ENCODE assay signal across 9 cellular contexts in the genomic region with DNA sequence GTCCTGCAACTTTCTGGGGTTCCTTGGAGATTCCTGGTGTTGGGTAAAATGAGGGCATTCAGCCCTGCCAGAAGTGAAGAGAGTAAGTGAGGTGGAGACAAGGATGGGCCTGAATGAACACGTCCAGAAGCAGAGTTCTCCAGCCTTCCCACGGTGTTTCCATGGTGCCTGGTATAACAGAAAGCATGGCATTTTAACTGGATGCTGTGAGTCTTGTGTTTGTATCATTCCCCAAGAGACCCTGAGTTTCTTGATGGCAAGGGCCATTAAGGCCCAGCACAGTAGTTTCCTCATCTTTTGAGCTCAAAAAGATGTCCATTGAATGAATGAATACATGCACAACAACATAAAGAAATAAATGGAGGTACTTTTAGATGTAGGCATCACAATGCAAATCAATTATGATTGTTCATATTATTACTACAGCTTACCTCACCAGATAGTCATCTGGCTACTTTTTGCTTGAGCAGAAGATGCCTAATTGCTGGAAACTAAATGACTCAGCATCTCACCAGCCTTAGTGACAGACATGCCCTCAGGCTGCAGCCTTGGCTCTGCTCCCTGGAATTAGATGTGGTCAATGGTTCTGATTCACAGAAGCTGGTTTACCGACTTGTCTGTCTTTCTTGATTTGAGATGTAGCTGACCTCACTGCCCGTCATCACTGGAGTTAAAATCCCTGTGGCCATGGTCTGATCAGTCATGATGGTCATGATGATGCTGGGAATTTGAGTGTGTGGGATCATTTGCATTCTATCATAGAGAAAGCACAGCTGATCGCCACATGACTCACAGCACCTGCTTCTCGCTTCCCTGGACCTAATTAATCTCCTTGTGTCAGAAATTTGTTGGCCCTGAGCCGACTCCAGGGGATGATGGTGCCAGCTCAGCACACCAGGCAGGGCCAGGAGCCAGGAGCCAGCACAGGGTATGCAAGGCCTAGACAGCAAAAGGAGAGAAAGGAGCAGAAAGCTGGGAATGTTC.
DNase-seq lines count a peak whose midpoint lies in the region; ATAC-seq and TF ChIP-seq lines count a peak whose summit lies in the region.
"Had no signal": no experiment of that assay in that cellular context is flagged by ENCODE, and none has a peak within 500 bp of the region (broad histone marks: within the 10 kb centered on the region; RNA-seq: fewer than 3 reads in every experiment).

No MANE protein-coding gene starts in this region.

- no TSS peak for BruUV-seq in A673 (replicated peaks; lab: Mats Ljungman, UMichigan)

- ATAC-seq in GM19351 (IDR thresholded peaks at IDR 0.05; ENCODE audit: unreplicated experiment) = peak; percentile 94
- peak; percentile 88 for ATAC-seq in HG03439 (IDR thresholded peaks at IDR 0.05; ENCODE audit: unreplicated experiment)

- CTCF ChIA-PET in A673 (lab: Charles Lee) = no interaction called here

- POLR2A ChIA-PET in A673 (lab: Charles Lee; ENCODE audit: low non-redundant PET) = no interaction called here

- H3K36me3 Mint-ChIP-seq in osteocyte (ENCODE audit: unreplicated experiment) = peaks cover 2% of the 10 kb centered on the region
- no peaks in the 10 kb centered on the region for H3K36me3 Mint-ChIP-seq in activated T-helper 2 cell treated with anti-CD3 and anti-CD28 coated beads, Interferon-gamma antibody, Interleukin-2, Interleukin-4, amounts not matched to agents 10 μg/mL and 5 μg/mL and 100 μg/mL, durations not matched to agents 14 hours and 24 hours and 36 hours (ENCODE audit: low read depth)

- H3K27ac Mint-ChIP-seq in osteocyte (ENCODE audit: unreplicated experiment) = peak overlapping the region; percentile 90
- no peak overlapping the region for H3K27ac Mint-ChIP-seq in activated T-helper 2 cell treated with anti-CD3 and anti-CD28 coated beads, Interferon-gamma antibody, Interleukin-2, Interleukin-4, amounts not matched to agents 10 μg/mL and 5 μg/mL and 100 μg/mL, durations not matched to agents 14 hours and 24 hours and 36 hours
- H3K27ac Mint-ChIP-seq: dendritic cell treated with granulocyte-macrophage colony-stimulating factor and Interleukin-4, amounts not matched to agents 40 ng/mL and 50 ng/mL, for 4 days had no signal

- peaks cover 33% of the 10 kb centered on the region for H3K4me1 Mint-ChIP-seq in osteocyte (ENCODE audit: unreplicated experiment)
- no peaks in the 10 kb centered on the region for H3K4me1 Mint-ChIP-seq in activated T-helper 2 cell treated with anti-CD3 and anti-CD28 coated beads, Interferon-gamma antibody, Interleukin-2, Interleukin-4, amounts not matched to agents 10 μg/mL and 5 μg/mL and 100 μg/mL, durations not matched to agents 14 hours and 24 hours and 36 hours (ENCODE audit: low read depth)

- H3K27me3 ChIP-seq in A673 (replicated peaks; ENCODE audit: insufficient read depth, low read depth, low read length, poor library complexity) = no peaks in the 10 kb centered on the region

- H3K27me3 Mint-ChIP-seq in osteocyte (ENCODE audit: unreplicated experiment) = peaks cover 2% of the 10 kb centered on the region
- H3K27me3 Mint-ChIP-seq in activated T-helper 2 cell treated with anti-CD3 and anti-CD28 coated beads, Interferon-gamma antibody, Interleukin-2, Interleukin-4, amounts not matched to agents 10 μg/mL and 5 μg/mL and 100 μg/mL, durations not matched to agents 14 hours and 24 hours and 36 hours (ENCODE audit: low read depth) = peaks cover 2% of the 10 kb centered on the region

- TF ChIP-seq CTCF in osteocyte (IDR thresholded peaks at IDR 0.05) (no peak), coronary artery (IDR thresholded peaks at IDR 0.05) (no peak), A673 (conservative IDR thresholded peaks at IDR 0.05; ENCODE audit: low read depth, low read length) (no peak)

- H3K27ac ChIP-seq in coronary artery (no peak overlapping the region), A673 (ENCODE audit: low read depth, low read length, poor library complexity, severe bottlenecking) (no peak overlapping the region)

- no peaks in the 10 kb centered on the region for H3K36me3 ChIP-seq in A673 (ENCODE audit: insufficient read depth, low read length, poor library complexity, severe bottlenecking)

- H3K4me1 ChIP-seq in A673 (ENCODE audit: insufficient read depth, low read length, poor library complexity, severe bottlenecking) = no peaks in the 10 kb centered on the region

- intact Hi-C loops in A673 (cut with micrococcal nuclease; ENCODE audit: unreplicated experiment) = loop anchor here (10.0 kb wide), 1 partner anchor 626 kb away; no protein-coding TSS in a partner anchor
- intact Hi-C loops in activated T-helper 2 cell treated with anti-CD3 and anti-CD28 coated beads, Interferon-gamma antibody, Interleukin-2, Interleukin-4, amounts not matched to agents 10 μg/mL and 5 μg/mL and 100 μg/mL, durations not matched to agents 14 hours and 24 hours and 36 hours (cut with micrococcal nuclease) = no loop called here

- H3K4me3 Mint-ChIP-seq in osteocyte (ENCODE audit: unreplicated experiment) = no peak overlapping the region
- no peak overlapping the region for H3K4me3 Mint-ChIP-seq in activated T-helper 2 cell treated with anti-CD3 and anti-CD28 coated beads, Interferon-gamma antibody, Interleukin-2, Interleukin-4, amounts not matched to agents 10 μg/mL and 5 μg/mL and 100 μg/mL, durations not matched to agents 14 hours and 24 hours and 36 hours (ENCODE audit: low read depth)
- H3K4me3 Mint-ChIP-seq: dendritic cell treated with granulocyte-macrophage colony-stimulating factor and Interleukin-4, amounts not matched to agents 40 ng/mL and 50 ng/mL, for 4 days had no signal

- H3K4me3 ChIP-seq in coronary artery (no peak overlapping the region), A673 (ENCODE audit: low read depth, low read length, poor library complexity, severe bottlenecking) (no peak overlapping the region)

- DNase-seq in COLO829 (ENCODE audit: low spot score) (peak; percentile 71), amniotic stem cell (lab: John Stamatoyannopoulos, UW) (peak; percentile 93), osteocyte (ENCODE audit: extremely low spot score, unreplicated experiment) (peak; percentile 93), coronary artery (ENCODE audit: low spot score) (no peak), A673 (ENCODE audit: low spot score) (no peak)
- no peak for DNase-seq in activated T-helper 2 cell treated with anti-CD3 and anti-CD28 coated beads, Interferon-gamma antibody, Interleukin-2, Interleukin-4, amounts not matched to agents 10 μg/mL and 5 μg/mL and 100 μg/mL, durations not matched to agents 14 hours and 24 hours and 36 hours (ENCODE audit: low spot score)

- H3K9me3 Mint-ChIP-seq in osteocyte (ENCODE audit: unreplicated experiment) = peaks cover 4% of the 10 kb centered on the region
- no peaks in the 10 kb centered on the region for H3K9me3 Mint-ChIP-seq in activated T-helper 2 cell treated with anti-CD3 and anti-CD28 coated beads, Interferon-gamma antibody, Interleukin-2, Interleukin-4, amounts not matched to agents 10 μg/mL and 5 μg/mL and 100 μg/mL, durations not matched to agents 14 hours and 24 hours and 36 hours

- no peaks in the 10 kb centered on the region for H3K9me3 ChIP-seq in A673 (ENCODE audit: low read depth, low read length, poor library complexity, severe bottlenecking)

Comparison
In these comparisons a context has a peak if more than half of its experiments do, and no peak if none do; other contexts are left out.
1. DNase-seq: peak in COLO829 (single experiment), amniotic stem cell (single experiment) and osteocyte (single experiment); none in coronary artery (single experiment), A673 (single experiment) and activated T-helper 2 cell treated with anti-CD3 and anti-CD28 coated beads, Interferon-gamma antibody, Interleukin-2, Interleukin-4, amounts not matched to agents 10 μg/mL and 5 μg/mL and 100 μg/mL, durations not matched to agents 14 hours and 24 hours and 36 hours (single experiment).